In the genomic region with DNA sequence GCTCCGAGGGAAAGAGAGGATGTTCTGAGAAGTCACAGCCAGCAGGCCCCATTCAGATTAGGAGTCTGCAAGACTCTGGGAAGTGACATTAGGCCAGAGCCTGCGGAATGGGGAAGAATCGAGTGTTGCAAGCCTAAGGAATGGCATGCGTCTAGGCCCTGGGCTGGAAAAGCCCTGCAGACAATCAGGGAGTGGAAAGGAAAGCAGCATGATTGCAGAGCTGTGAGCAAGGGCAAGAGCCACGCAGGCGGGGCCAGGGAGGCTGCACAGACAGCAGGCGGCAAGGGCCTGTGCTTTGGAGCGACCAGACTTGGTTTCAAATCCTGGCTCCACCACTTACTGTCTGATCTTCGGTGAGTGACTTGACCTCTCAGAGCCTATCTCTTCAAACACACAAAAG, we compare ENCODE assay signal across 25 cellular contexts.
A peak's percentile ranks its signal among the peaks of the same experiment; 100 is the strongest.
DNase-seq lines count a peak whose midpoint lies in the region; ATAC-seq and TF ChIP-seq lines count a peak whose summit lies in the region.
"Had no signal": no experiment of that assay in that cellular context is flagged by ENCODE, and none has a peak within 500 bp of the region (broad histone marks: within the 10 kb centered on the region; RNA-seq: fewer than 3 reads in every experiment).

No MANE protein-coding gene starts in this region.

- H3K4me2 ChIP-seq in neural progenitor cell, result no peak overlapping the region

- H3K79me2 ChIP-seq in neural progenitor cell (ENCODE audit: low read depth), result no peaks in the 10 kb centered on the region

- no peak overlapping the region for H3K4me3 ChIP-seq in adipocyte (ENCODE audit: low read length)
- no peak overlapping the region for H3K4me3 ChIP-seq in fibroblast of villous mesenchyme (ENCODE audit: low read depth, low read length)
- H3K4me3 ChIP-seq in neural progenitor cell, result no peak overlapping the region
- H3K4me3 ChIP-seq: coronary artery, heart left ventricle, pancreas, testis had no signal

- H3K36me3 ChIP-seq in adipocyte (ENCODE audit: control insufficient read depth, insufficient read depth, low read length, severe bottlenecking) (no peaks in the 10 kb centered on the region), neural progenitor cell (no peaks in the 10 kb centered on the region)
- H3K36me3 ChIP-seq: heart left ventricle, pancreas had no signal

- no peaks in the 10 kb centered on the region for H4K20me1 ChIP-seq in neural progenitor cell (ENCODE audit: low read depth)

- H3F3A ChIP-seq in neural progenitor cell (ENCODE audit: low read depth), result no peaks in the 10 kb centered on the region

- TF ChIP-seq CTCF in fibroblast of villous mesenchyme (IDR thresholded peaks at IDR 0.05; ENCODE audit: insufficient read depth, low read depth, low read length) (no peak), neural progenitor cell (IDR thresholded peaks at IDR 0.05) (no peak)

- ATAC-seq in GM19023 (IDR thresholded peaks at IDR 0.05; ENCODE audit: unreplicated experiment), result no peak
- no peak for ATAC-seq in HG02870 (IDR thresholded peaks at IDR 0.05; ENCODE audit: unreplicated experiment)
- no peak for ATAC-seq in HG03139 (IDR thresholded peaks at IDR 0.05; ENCODE audit: unreplicated experiment)
- ATAC-seq: activated CD4-positive, CD25-positive, alpha-beta regulatory T cell treated with anti-CD3 and anti-CD28 coated beads, Interleukin-2, amount 50 U/mL, for 24 hours; CD8-positive, alpha-beta T cell; HepG2; pancreas; sciatic nerve; SK-N-SH treated with all-trans-retinoic acid at 6 μM for 48 hours; stimulated activated effector memory CD8-positive, alpha-beta T cell treated with anti-CD3 and anti-CD28 coated beads, Interleukin-12 subunit alpha, Interleukin-12 subunit beta, amount 100 ng/mL, for 72 hours had no signal

- no peaks in the 10 kb centered on the region for H3K9me3 Mint-ChIP-seq in neural progenitor cell
- H3K9me3 Mint-ChIP-seq: activated naive CD4-positive, alpha-beta T cell treated with anti-CD3 and anti-CD28 coated beads for 36 hours; activated T-cell treated with anti-CD3 and anti-CD28 coated beads, Interleukin-2, amount 50 U/mL, for 24 hours; CD8-positive, alpha-beta T cell; stimulated activated effector memory CD8-positive, alpha-beta T cell treated with anti-CD3 and anti-CD28 coated beads, Interleukin-12 subunit alpha, Interleukin-12 subunit beta, amount 100 ng/mL, for 72 hours had no signal

- H3K4me3 Mint-ChIP-seq in neural progenitor cell, result no peak overlapping the region
- H3K4me3 Mint-ChIP-seq: activated naive CD4-positive, alpha-beta T cell treated with anti-CD3 and anti-CD28 coated beads for 36 hours; activated T-cell treated with anti-CD3 and anti-CD28 coated beads, Interleukin-2, amount 50 U/mL, for 24 hours; CD8-positive, alpha-beta T cell; naive B cell; stimulated activated effector memory CD8-positive, alpha-beta T cell treated with anti-CD3 and anti-CD28 coated beads, Interleukin-12 subunit alpha, Interleukin-12 subunit beta, amount 100 ng/mL, for 72 hours had no signal

- no peaks in the 10 kb centered on the region for H3K36me3 Mint-ChIP-seq in neural progenitor cell
- H3K36me3 Mint-ChIP-seq: CD8-positive, alpha-beta T cell; naive B cell; stimulated activated effector memory CD8-positive, alpha-beta T cell treated with anti-CD3 and anti-CD28 coated beads, Interleukin-12 subunit alpha, Interleukin-12 subunit beta, amount 100 ng/mL, for 72 hours had no signal

- no peaks in the 10 kb centered on the region for H3K4me1 ChIP-seq in adipocyte (ENCODE audit: control insufficient read depth, insufficient read depth, low read length)
- no peaks in the 10 kb centered on the region for H3K4me1 ChIP-seq in neural progenitor cell
- H3K4me1 ChIP-seq: pancreas, testis had no signal

- peaks cover 6% of the 10 kb centered on the region for H3K4me1 Mint-ChIP-seq in neural progenitor cell
- H3K4me1 Mint-ChIP-seq: naive B cell had no signal

- peaks cover 12% of the 10 kb centered on the region for H3K27me3 ChIP-seq in adipocyte (replicated peaks; ENCODE audit: control insufficient read depth, insufficient read depth, low read length)
- no peaks in the 10 kb centered on the region for H3K27me3 ChIP-seq in neural progenitor cell
- H3K27me3 ChIP-seq: heart left ventricle, pancreas, testis had no signal

- peak; percentile 92 for DNase-seq in ELF-1 (ENCODE audit: low read depth, low spot score)
- DNase-seq in adipocyte (ENCODE audit: low read depth), result peak; percentile 28
- DNase-seq in fibroblast of villous mesenchyme (ENCODE audit: low read depth), result peak; percentile 89
- DNase-seq in neural progenitor cell (ENCODE audit: low spot score), result peak; percentile 37
- DNase-seq: activated naive CD4-positive, alpha-beta T cell treated with anti-CD3 and anti-CD28 coated beads for 36 hours; activated T-cell treated with anti-CD3 and anti-CD28 coated beads, Interleukin-2, amount 50 U/mL, for 24 hours; CD8-positive, alpha-beta T cell; DMS79; HCEC 1CT; heart left ventricle; mammary epithelial cell; naive B cell; NCI-H2107; NCI-H524; pancreas; testis had no signal

- H3K27ac ChIP-seq in neural progenitor cell, result no peak overlapping the region
- H3K27ac ChIP-seq: heart left ventricle, pancreas, testis had no signal

- peak overlapping the region; percentile 92 for H3K27ac Mint-ChIP-seq in neural progenitor cell
- H3K27ac Mint-ChIP-seq: activated naive CD4-positive, alpha-beta T cell treated with anti-CD3 and anti-CD28 coated beads for 36 hours; activated T-cell treated with anti-CD3 and anti-CD28 coated beads, Interleukin-2, amount 50 U/mL, for 24 hours; CD8-positive, alpha-beta T cell; naive B cell; stimulated activated effector memory CD8-positive, alpha-beta T cell treated with anti-CD3 and anti-CD28 coated beads, Interleukin-12 subunit alpha, Interleukin-12 subunit beta, amount 100 ng/mL, for 72 hours had no signal

- H3K9me3 ChIP-seq in adipocyte (ENCODE audit: control insufficient read depth, low read length) (no peaks in the 10 kb centered on the region), neural progenitor cell (ENCODE audit: low read depth) (no peaks in the 10 kb centered on the region)
- H3K9me3 ChIP-seq: heart left ventricle, pancreas, testis had no signal

- H3K9ac ChIP-seq in adipocyte (ENCODE audit: low read length) (no peak overlapping the region), neural progenitor cell (no peak overlapping the region)

- peak overlapping the region; percentile 27 for H2AFZ ChIP-seq in neural progenitor cell (replicated peaks)

- H3K27me3 Mint-ChIP-seq in neural progenitor cell (ENCODE audit: insufficient read depth, low read depth), result no peaks in the 10 kb centered on the region
- H3K27me3 Mint-ChIP-seq: activated T-cell treated with anti-CD3 and anti-CD28 coated beads, Interleukin-2, amount 50 U/mL, for 24 hours had no signal

Comparison
In these comparisons a context has a peak if more than half of its experiments do, and no peak if none do; other contexts are left out.
1. DNase-seq: peak in every context shown above with its lines; median percentile 92 in ELF-1; 89 in fibroblast of villous mesenchyme; 37 in neural progenitor cell; 28 in adipocyte.